ENCODE assay signal across 1 cellular context in genomic region chr19:45681391-45682015, GRCh38.
A peak's percentile ranks its signal among the peaks of the same experiment; 100 is the strongest.
TF ChIP-seq lines count a peak whose summit lies in the region.

No MANE protein-coding gene starts in this region.

TF ChIP-seq in K562, 482 proteins besides CTCF, POLR2A, EP300 and RAD21 (continued from another document and continues in another):
- TF ChIP-seq TEAD2 (tag; IDR thresholded peaks at IDR 0.05) (no peak), ZNF324 (CRISPR knock-in tag; IDR thresholded peaks at IDR 0.05) (no peak), ZNF639 (CRISPR knock-in tag; conservative IDR thresholded peaks at IDR 0.05 in 1 of 2, IDR thresholded peaks at IDR 0.05 in 1 of 2) (no peak), ZKSCAN1 (IDR thresholded peaks at IDR 0.05; ENCODE audit: low read depth, low read length) (0 out of 2 replicates have a peak, but pooled peaks have one; percentile 36), DEAF1 (CRISPR knock-in tag; IDR thresholded peaks at IDR 0.05) (peak; percentile 19; the same call in 1 of the 2 replicates), E2F1 (CRISPR knock-in tag; IDR thresholded peaks at IDR 0.05) (no peak), ZNF766 (CRISPR knock-in tag; conservative IDR thresholded peaks at IDR 0.05) (no peak), SRF (CRISPR knock-in tag; IDR thresholded peaks at IDR 0.05) (no peak), ZNF398 (CRISPR knock-in tag; IDR thresholded peaks at IDR 0.05) (no peak), KLF16 (IDR thresholded peaks at IDR 0.05) (no peak), ZFP1 (CRISPR knock-in tag; IDR thresholded peaks at IDR 0.05) (no peak), ZNF561 (CRISPR knock-in tag; conservative IDR thresholded peaks at IDR 0.05) (no peak), E2F5 (CRISPR knock-in tag; IDR thresholded peaks at IDR 0.05) (0 out of 2 replicates have a peak, but pooled peaks have one; percentile 31), EZH2 (IDR thresholded peaks at IDR 0.05; ENCODE audit: borderline replicate concordance, low read depth, low read length) (no peak), EGR1 (conservative IDR thresholded peaks at IDR 0.05) (peak; percentile 78), MTF1 (CRISPR knock-in tag; IDR thresholded peaks at IDR 0.05; ENCODE audit: borderline replicate concordance) (no peak), SUPT5H (IDR thresholded peaks at IDR 0.05) (0 out of 2 replicates have a peak, but pooled peaks have one; percentile 39), SMAD1 (IDR thresholded peaks at IDR 0.05; ENCODE audit: low read depth, low read length, partially characterized antibody) (no peak), ZMIZ1 (IDR thresholded peaks at IDR 0.05; ENCODE audit: low read depth in 2 of 2, low read length in 2 of 2) (no peak), NBN (IDR thresholded peaks at IDR 0.05; ENCODE audit: low read depth) (0 out of 2 replicates have a peak, but pooled peaks have one; percentile 39), ZZZ3 (IDR thresholded peaks at IDR 0.05) (no peak), CBX3 (IDR thresholded peaks at IDR 0.05; ENCODE audit: borderline replicate concordance in 1 of 2, low read length in 2 of 2) (no peak), HBP1 (CRISPR knock-in tag; IDR thresholded peaks at IDR 0.05) (no peak), SNIP1 (IDR thresholded peaks at IDR 0.05; ENCODE audit: low read depth) (no peak), THRAP3 (IDR thresholded peaks at IDR 0.05; ENCODE audit: borderline replicate concordance) (peak; percentile 36; the same call in 1 of the 2 replicates), MCM5 (IDR thresholded peaks at IDR 0.05; ENCODE audit: low read depth) (no peak), PHTF2 (CRISPR knock-in tag; IDR thresholded peaks at IDR 0.05) (no peak), CREB5 (CRISPR knock-in tag; IDR thresholded peaks at IDR 0.05) (no peak), HNRNPUL1 (IDR thresholded peaks at IDR 0.05; ENCODE audit: low read length) (no peak), ZNF143 (CRISPR knock-in tag; IDR thresholded peaks at IDR 0.05) (no peak), FOXA1 (IDR thresholded peaks at IDR 0.05; ENCODE audit: borderline replicate concordance) (no peak), ARNT (IDR thresholded peaks at IDR 0.05) (no peak), THAP12 (CRISPR knock-in tag; IDR thresholded peaks at IDR 0.05) (no peak), NRF1 (conservative IDR thresholded peaks at IDR 0.05 in 1 of 2, IDR thresholded peaks at IDR 0.05 in 1 of 2) (peak; percentile 31 to 52; a peak in 2 of 4 replicates), BCL6 (CRISPR knock-in tag; IDR thresholded peaks at IDR 0.05) (no peak), ZBTB9 (CRISPR knock-in tag; IDR thresholded peaks at IDR 0.05) (no peak), ZBTB26 (CRISPR knock-in tag; IDR thresholded peaks at IDR 0.05) (no peak), ZBED1 (IDR thresholded peaks at IDR 0.05) (no peak), MBD2 (IDR thresholded peaks at IDR 0.05; ENCODE audit: borderline replicate concordance, low read depth) (no peak), NFE2L1 (tag; IDR thresholded peaks at IDR 0.05; ENCODE audit: borderline replicate concordance, low read depth) (no peak), FOXK2 (conservative IDR thresholded peaks at IDR 0.05 in 1 of 2, IDR thresholded peaks at IDR 0.05 in 1 of 2; ENCODE audit: low read depth in 2 of 2) (peak; percentile 91 to 93), FOXO4 (CRISPR knock-in tag; IDR thresholded peaks at IDR 0.05) (no peak)
